Comparison of ENCODE assay signal across 8 cellular contexts in genomic region chr14:64444984-64445845, GRCh38. TPM values are rescaled to one million over a fixed set of nuclear protein-coding genes. Genes with fewer than 3 reads are reported as not detected.
DNase-seq lines count a peak whose midpoint lies in the region; ATAC-seq and TF ChIP-seq lines count a peak whose summit lies in the region.

No MANE protein-coding gene starts in this region.

- CTCF ChIA-PET in activated CD4-positive, alpha-beta memory T cell treated with anti-CD3 and anti-CD28 coated beads, Interleukin-2, amount 10 ng/mL, durations not matched to agents 7 days and 5 days (lab: Charles Lee) = interaction anchor here (1.0 to 3.1 kb wide), 3 partner anchors 15 to 101 kb away, joined by 3 to 16 read pairs (median 4); no protein-coding TSS in a partner anchor

- DNase-seq in G401 (ENCODE audit: low spot score) (peak; percentile 64), HT1080 (ENCODE audit: low read depth) (peak; percentile 84), fibroblast of the aortic adventitia (ENCODE audit: low read depth) (peak; percentile 47), SKM-1 treated with dmso at 0.1 percent for 144 hours (lab: John Stamatoyannopoulos, UW; ENCODE audit: unreplicated experiment) (no peak), retina (no peak)
- DNase-seq in activated CD4-positive, alpha-beta memory T cell treated with anti-CD3 and anti-CD28 coated beads, Interleukin-2, amount 10 ng/mL, durations not matched to agents 7 days and 5 days = peak; percentile 64
- peak; percentile 39 for DNase-seq in stimulated activated CD4-positive, alpha-beta T cell treated with anti-CD3 and anti-CD28 coated beads, Interleukin-1b, Interleukin-23, amount 100 ng/mL, for 48 hours

- H3K4me3 ChIP-seq in fibroblast of the aortic adventitia (ENCODE audit: low read depth, low read length) = no peak overlapping the region

- no peaks in the 10 kb centered on the region for H3K9me3 Mint-ChIP-seq in activated CD4-positive, alpha-beta memory T cell treated with anti-CD3 and anti-CD28 coated beads, Interleukin-2, amount 10 ng/mL, durations not matched to agents 7 days and 5 days

- in situ Hi-C loops in G401 (cut with HindIII; ENCODE audit: low sequenced_read_pairs) = no loop called here

- H3K4me1 Mint-ChIP-seq in activated CD4-positive, alpha-beta memory T cell treated with anti-CD3 and anti-CD28 coated beads, Interleukin-2, amount 10 ng/mL, durations not matched to agents 7 days and 5 days = peaks cover 35% of the 10 kb centered on the region

- POLR2A ChIA-PET in activated CD4-positive, alpha-beta memory T cell treated with anti-CD3 and anti-CD28 coated beads, Interleukin-2, amount 10 ng/mL, durations not matched to agents 7 days and 5 days (lab: Charles Lee) = interaction anchor here (0.7 to 2.2 kb wide), 11 partner anchors 8 to 60 kb away, joined by 3 to 10 read pairs (median 3); partner anchors contain the start of genes MTHFD1, ZBTB1 and ZBTB25

- H3K36me3 Mint-ChIP-seq in activated CD4-positive, alpha-beta memory T cell treated with anti-CD3 and anti-CD28 coated beads, Interleukin-2, amount 10 ng/mL, durations not matched to agents 7 days and 5 days (ENCODE audit: low read depth) = peaks cover 64% of the 10 kb centered on the region

- no peak for TF ChIP-seq CTCF in fibroblast of the aortic adventitia (IDR thresholded peaks at IDR 0.05; ENCODE audit: insufficient read depth, low read length)

- ATAC-seq in GM21390 (IDR thresholded peaks at IDR 0.05; ENCODE audit: unreplicated experiment) = peak; percentile 95

- H3K27me3 Mint-ChIP-seq in activated CD4-positive, alpha-beta memory T cell treated with anti-CD3 and anti-CD28 coated beads, Interleukin-2, amount 10 ng/mL, durations not matched to agents 7 days and 5 days = no peaks in the 10 kb centered on the region

- H3K27ac Mint-ChIP-seq in activated CD4-positive, alpha-beta memory T cell treated with anti-CD3 and anti-CD28 coated beads, Interleukin-2, amount 10 ng/mL, durations not matched to agents 7 days and 5 days = peak overlapping the region; percentile 74

- no peak overlapping the region for H3K4me3 Mint-ChIP-seq in activated CD4-positive, alpha-beta memory T cell treated with anti-CD3 and anti-CD28 coated beads, Interleukin-2, amount 10 ng/mL, durations not matched to agents 7 days and 5 days

RNA-seq across cellular contexts. Expression of gene AKAP5, which starts 20.1 kb away (rescaled TPM):
- total RNA-seq in G401 (2014; rRNA removed; shearing (Covaris generic)) = 1.5 and 2.1 TPM in 2 replicates
- 1.1 TPM in 2 replicates for total RNA-seq in HT1080 (2014; rRNA removed; shearing (Covaris generic))
- polyA plus RNA-seq in HT1080 (2015; cell fraction: cytosol; rRNA removed) = 0.35 and 0.44 TPM in 2 replicates
- polyA plus RNA-seq in HT1080 (2015; cell fraction: nucleus; rRNA removed) = 0.23 and 0.34 TPM in 2 replicates
- total RNA-seq in activated CD4-positive, alpha-beta memory T cell treated with anti-CD3 and anti-CD28 coated beads, Interleukin-2, amount 10 ng/mL, durations not matched to agents 7 days and 5 days = under 1 TPM; 0.88 TPM
- total RNA-seq in fibroblast of the aortic adventitia (ENCODE audit: low replicate concordance) = 0.16 and 0.54 TPM in 2 replicates

RNA-seq across cellular contexts. Expression of gene MTHFD1, which starts 57.1 kb away (rescaled TPM):
- 42.8 and 53.0 TPM in 2 replicates for total RNA-seq in G401 (2014; rRNA removed; shearing (Covaris generic))
- 61.7 and 74.4 TPM in 2 replicates for total RNA-seq in HT1080 (2014; rRNA removed; shearing (Covaris generic))
- polyA plus RNA-seq in HT1080 (2015; cell fraction: cytosol; rRNA removed) = 66.6 and 70.3 TPM in 2 replicates
- 142 and 147 TPM in 2 replicates for polyA plus RNA-seq in HT1080 (2015; cell fraction: nucleus; rRNA removed)
- total RNA-seq in activated CD4-positive, alpha-beta memory T cell treated with anti-CD3 and anti-CD28 coated beads, Interleukin-2, amount 10 ng/mL, durations not matched to agents 7 days and 5 days = 100 to 1,000 TPM; 142 to 147 TPM
- total RNA-seq in fibroblast of the aortic adventitia (ENCODE audit: low replicate concordance) = 12.2 and 73.1 TPM in 2 replicates

RNA-seq across cellular contexts. Expression of gene ZBTB25, which starts 58.4 kb away (rescaled TPM):
- total RNA-seq in G401 (2014; rRNA removed; shearing (Covaris generic)) = 1.2 and 3.1 TPM in 2 replicates
- total RNA-seq in HT1080 (2014; rRNA removed; shearing (Covaris generic)) = 3.6 and 6.0 TPM in 2 replicates
- polyA plus RNA-seq in HT1080 (2015; cell fraction: cytosol; rRNA removed) = 3.9 and 4.5 TPM in 2 replicates
- 10.1 and 15.4 TPM in 2 replicates for polyA plus RNA-seq in HT1080 (2015; cell fraction: nucleus; rRNA removed)
- 10 to 100 TPM; 38.8 to 40.5 TPM for total RNA-seq in activated CD4-positive, alpha-beta memory T cell treated with anti-CD3 and anti-CD28 coated beads, Interleukin-2, amount 10 ng/mL, durations not matched to agents 7 days and 5 days
- 7.0 and 11.1 TPM in 2 replicates for total RNA-seq in fibroblast of the aortic adventitia (ENCODE audit: low replicate concordance)

RNA-seq across cellular contexts. Expression of gene ZBTB1, which starts 59.4 kb away (rescaled TPM):
- total RNA-seq in G401 (2014; rRNA removed; shearing (Covaris generic)) = 31.6 and 38.0 TPM in 2 replicates
- total RNA-seq in HT1080 (2014; rRNA removed; shearing (Covaris generic)) = 19.7 and 21.3 TPM in 2 replicates
- 14.7 and 15.8 TPM in 2 replicates for polyA plus RNA-seq in HT1080 (2015; cell fraction: cytosol; rRNA removed)
- 35.1 and 36.5 TPM in 2 replicates for polyA plus RNA-seq in HT1080 (2015; cell fraction: nucleus; rRNA removed)
- total RNA-seq in activated CD4-positive, alpha-beta memory T cell treated with anti-CD3 and anti-CD28 coated beads, Interleukin-2, amount 10 ng/mL, durations not matched to agents 7 days and 5 days = 10 to 100 TPM; 81.2 to 86.1 TPM
- 56.5 and 76.9 TPM in 2 replicates for total RNA-seq in fibroblast of the aortic adventitia (ENCODE audit: low replicate concordance)

Comparison
In these comparisons a context has a peak if more than half of its experiments do, and no peak if none do; other contexts are left out.
1. DNase-seq: peak in G401 (single experiment), HT1080 (single experiment), activated CD4-positive, alpha-beta memory T cell treated with anti-CD3 and anti-CD28 coated beads, Interleukin-2, amount 10 ng/mL, durations not matched to agents 7 days and 5 days (single experiment), fibroblast of the aortic adventitia (single experiment) and stimulated activated CD4-positive, alpha-beta T cell treated with anti-CD3 and anti-CD28 coated beads, Interleukin-1b, Interleukin-23, amount 100 ng/mL, for 48 hours (single experiment); none in SKM-1 treated with dmso at 0.1 percent for 144 hours (single experiment) and retina (single experiment).